ENCODE assay signal across 8 cellular contexts in the genomic region with DNA sequence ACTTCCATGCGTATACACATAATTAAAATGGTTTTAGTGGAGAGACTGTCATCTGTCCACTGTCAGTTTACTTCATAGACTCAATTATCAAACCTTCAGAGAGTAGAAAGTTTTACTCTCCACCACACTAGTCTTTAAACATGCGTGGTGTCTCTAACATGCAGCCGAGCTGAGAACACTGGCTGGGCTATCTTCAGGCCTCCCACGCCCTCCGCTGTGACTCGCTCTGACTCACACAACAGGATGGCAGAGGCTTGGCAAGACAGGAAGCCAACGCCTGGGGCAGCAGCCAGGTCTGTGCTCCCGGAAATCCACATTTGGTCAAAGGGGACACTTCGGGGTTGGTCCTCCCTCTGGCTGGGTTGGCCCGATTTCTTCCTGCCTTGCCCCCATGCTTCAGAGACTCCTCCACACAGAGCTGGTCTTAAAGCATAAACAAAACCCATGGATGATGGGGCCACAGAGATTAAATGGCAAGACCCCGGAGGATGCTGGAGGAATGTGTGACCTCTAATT. TPM values are rescaled to one million over a fixed set of nuclear protein-coding genes. Genes with fewer than 3 reads are reported as not detected.
DNase-seq lines count a peak whose midpoint lies in the region; ATAC-seq and TF ChIP-seq lines count a peak whose summit lies in the region.

No MANE protein-coding gene starts in this region.

- peak; percentile 45 for ATAC-seq in GM18505 (IDR thresholded peaks at IDR 0.05; ENCODE audit: unreplicated experiment)
- ATAC-seq in HG02970 (IDR thresholded peaks at IDR 0.05; ENCODE audit: low FRiP score, unreplicated experiment), result peak; percentile 34
- ATAC-seq in PC-3, result peak; percentile 90

- H3K4me1 ChIP-seq in PC-3 (ENCODE audit: insufficient read depth, low read length) (peaks cover 41% of the 10 kb centered on the region), testis (peaks cover 11% of the 10 kb centered on the region)

- CTCF ChIA-PET in PC-3 (lab: Charles Lee), result interaction anchor here (1.5 kb wide), 1 partner anchor 64 kb away, joined by 5 read pairs; no protein-coding TSS in a partner anchor

- H3K4me2 ChIP-seq in PC-3 (ENCODE audit: low read length), result peak overlapping the region; percentile 50

- BruUV-seq in PC-3 (replicated peaks; lab: Mats Ljungman, UMichigan), result no TSS peak

- peak overlapping the region; percentile 85 for H3K9ac ChIP-seq in PC-3 (ENCODE audit: low read length)

- H2AFZ ChIP-seq in PC-3 (ENCODE audit: low read length), result no peak overlapping the region

- no peaks in the 10 kb centered on the region for H3K36me3 Mint-ChIP-seq in activated T-cell treated with anti-CD3 and anti-CD28 coated beads, Interleukin-2, amount 50 U/mL, for 24 hours (ENCODE audit: low read depth)

- H3K27ac ChIP-seq in PC-3 (ENCODE audit: low read length) (peak overlapping the region; percentile 95), testis (peak overlapping the region in 1 of 2 donors; percentile 35)

- no peaks in the 10 kb centered on the region for H4K20me1 ChIP-seq in PC-3 (ENCODE audit: low read length)

- H3K27me3 ChIP-seq in PC-3 (ENCODE audit: low read length) (no peaks in the 10 kb centered on the region), testis (no peaks in the 10 kb centered on the region)

- H3K9me3 ChIP-seq in PC-3 (ENCODE audit: low read length) (no peaks in the 10 kb centered on the region), testis (no peaks in the 10 kb centered on the region)

- peaks cover 63% of the 10 kb centered on the region for H3K4me1 Mint-ChIP-seq in activated T-cell treated with anti-CD3 and anti-CD28 coated beads, Interleukin-2, amount 50 U/mL, for 24 hours (ENCODE audit: low read depth)

- H3K36me3 ChIP-seq in PC-3 (ENCODE audit: low read depth, low read length) (no peaks in the 10 kb centered on the region), testis (ENCODE audit: low read depth, missing control alignments) (no peaks in the 10 kb centered on the region)

- 39 to 41% methylated on average over 11 of the region's 11 CpGs for WGBS in testis, 2 donors

- TF ChIP-seq POLR2A in GM18505 (IDR thresholded peaks at IDR 0.05; ENCODE audit: borderline replicate concordance, extremely low read depth, insufficient read depth, insufficient read length) (peak; percentile 51), testis (IDR thresholded peaks at IDR 0.05) (no peak)

- no peaks in the 10 kb centered on the region for H3F3A ChIP-seq in PC-3 (ENCODE audit: low read length, unreplicated experiment)

- POLR2A ChIA-PET in PC-3 (lab: Charles Lee; ENCODE audit: unreplicated experiment), result no interaction called here

- peaks cover 20% of the 10 kb centered on the region for H3K27me3 Mint-ChIP-seq in activated T-cell treated with anti-CD3 and anti-CD28 coated beads, Interleukin-2, amount 50 U/mL, for 24 hours

- no peaks in the 10 kb centered on the region for H3K79me2 ChIP-seq in PC-3 (ENCODE audit: low read length)

- no peaks in the 10 kb centered on the region for H3K9me3 Mint-ChIP-seq in activated T-cell treated with anti-CD3 and anti-CD28 coated beads, Interleukin-2, amount 50 U/mL, for 24 hours

- H3K4me3 ChIP-seq in PC-3 (ENCODE audit: low read length) (no peak overlapping the region), testis (no peak overlapping the region)

- peak overlapping the region; percentile 36 for H3K4me3 Mint-ChIP-seq in activated T-cell treated with anti-CD3 and anti-CD28 coated beads, Interleukin-2, amount 50 U/mL, for 24 hours

- H3K27ac Mint-ChIP-seq in activated T-cell treated with anti-CD3 and anti-CD28 coated beads, Interleukin-2, amount 50 U/mL, for 24 hours, result peak overlapping the region; percentile 83

- intact Hi-C loops in PC-3 (cut with micrococcal nuclease) (loop anchor here (2.0 to 5.0 kb wide), 2 partner anchors 24 to 162 kb away; partner anchors contain the start of genes GART and SON), testis (cut with DNase I; ENCODE audit: low total_unique reads) (no loop called here)

- peak; percentile 99 for DNase-seq in PC-3
- DNase-seq in activated T-cell treated with anti-CD3 and anti-CD28 coated beads, Interleukin-2, amount 50 U/mL, for 24 hours, result peak; percentile 89
- DNase-seq in fibroblast of gingiva (ENCODE audit: low read depth), result peak; percentile 91
- DNase-seq in occipital lobe (lab: John Stamatoyannopoulos, UW), result peak; percentile 82
- DNase-seq in testis, result peak; percentile 94
- DNase-seq in NCI-H82 (lab: John Stamatoyannopoulos, UW), result no peak

- no peaks in the 10 kb centered on the region for H3K9me2 ChIP-seq in PC-3 (replicated peaks; ENCODE audit: low read length)

- TF ChIP-seq CTCF in PC-3 (conservative IDR thresholded peaks at IDR 0.05; ENCODE audit: low read depth, low read length), result no peak
- TF ChIP-seq CTCF in testis (IDR thresholded peaks at IDR 0.05), result no peak

RNA-seq across cellular contexts. Expression of gene IFNGR2, which starts 22.7 kb away (rescaled TPM):
- total RNA-seq in PC-3 (2014; rRNA removed) (35.7 and 37.8 TPM in 2 replicates), occipital lobe (57.1 TPM), testis (100 to 1,000 TPM in 1 of 2 donors, 10 to 100 TPM in 1; 87.6 to 108 TPM)
- 91.9 TPM for polyA plus RNA-seq in testis (ENCODE audit: insufficient read depth, low read depth, low replicate concordance)

RNA-seq across cellular contexts. Expression of gene IFNAR1, which starts 55.8 kb away (rescaled TPM):
- total RNA-seq in PC-3 (2014; rRNA removed) (13.2 and 18.4 TPM in 2 replicates), occipital lobe (49.9 TPM), testis (10 to 100 TPM; 22.8 to 25.0 TPM)
- 22.1 TPM for polyA plus RNA-seq in testis (ENCODE audit: insufficient read depth, low read depth, low replicate concordance)

Comparison
In these comparisons a context has a peak if more than half of its experiments do, and no peak if none do; other contexts are left out.
1. ATAC-seq: peak in every context shown above with its lines; median percentile 90 in PC-3; 45 in GM18505; 34 in HG02970.